ENCODE assay signal across 19 cellular contexts in genomic region chrX:15929231-15929630, GRCh38.
"Had no signal": no experiment of that assay in that cellular context is flagged by ENCODE, and none has a peak within 500 bp of the region (broad histone marks: within the 10 kb centered on the region; RNA-seq: fewer than 3 reads in every experiment).

No MANE protein-coding gene starts in this region.

- H3K27ac ChIP-seq: epithelial cell of prostate, parathyroid adenoma, sigmoid colon, thyroid gland had no signal

- H3K9me3 ChIP-seq: sigmoid colon, thyroid gland had no signal

- H3K4me1 Mint-ChIP-seq: activated CD4-positive, alpha-beta T cell treated with anti-CD3 and anti-CD28 coated beads for 36 hours; natural killer cell had no signal

- H3K79me2 ChIP-seq: parathyroid adenoma had no signal

- H3K9ac ChIP-seq: parathyroid adenoma had no signal

- H3K4me3 Mint-ChIP-seq: activated CD4-positive, alpha-beta T cell treated with anti-CD3 and anti-CD28 coated beads for 36 hours; activated T-helper 1 cell treated with anti-CD3 and anti-CD28 coated beads, Interleukin-12 subunit alpha, Interleukin-12 subunit beta, Interleukin-2, Interleukin-4 antibody, amounts not matched to agents 30 ng/mL and 10 ng/mL and 1 ng/mL, durations not matched to agents 14 hours and 24 hours and 36 hours; effector memory CD8-positive, alpha-beta T cell; natural killer cell; T-helper 2 cell treated with Interferon-gamma antibody and Interleukin-4, amounts not matched to agents 5 μg/mL and 100 μg/mL, for 36 hours; WTC11 had no signal

- H3K9me3 Mint-ChIP-seq: activated naive CD4-positive, alpha-beta T cell treated with anti-CD3 and anti-CD28 coated beads, Interleukin-2, amount 50 U/mL, for 72 hours; activated T-helper 1 cell treated with anti-CD3 and anti-CD28 coated beads, Interleukin-12 subunit alpha, Interleukin-12 subunit beta, Interleukin-2, Interleukin-4 antibody, amounts not matched to agents 30 ng/mL and 10 ng/mL and 1 ng/mL, durations not matched to agents 14 hours and 24 hours and 36 hours; effector memory CD8-positive, alpha-beta T cell; natural killer cell; T-helper 2 cell treated with Interferon-gamma antibody and Interleukin-4, amounts not matched to agents 5 μg/mL and 100 μg/mL, for 36 hours had no signal

- H3K4me3 ChIP-seq: sigmoid colon, thyroid gland had no signal

- H2AFZ ChIP-seq: parathyroid adenoma had no signal

- H3K4me1 ChIP-seq: parathyroid adenoma, sigmoid colon, thyroid gland had no signal

- H3K36me3 ChIP-seq: sigmoid colon, thyroid gland had no signal

- ATAC-seq: activated CD4-positive, alpha-beta T cell treated with anti-CD3 and anti-CD28 coated beads for 36 hours; activated naive CD4-positive, alpha-beta T cell treated with anti-CD3 and anti-CD28 coated beads, Interleukin-2, amount 50 U/mL, for 72 hours; effector memory CD8-positive, alpha-beta T cell; left ventricle myocardium superior; natural killer cell; WTC11 had no signal

- H3K36me3 Mint-ChIP-seq: natural killer cell had no signal

- DNase-seq: activated CD4-positive, alpha-beta T cell treated with anti-CD3 and anti-CD28 coated beads for 36 hours; activated CD4-positive, alpha-beta T cell treated with anti-CD3 and anti-CD28 coated beads, Interleukin-2, amount 50 U/mL, for 48 hours; activated gamma-delta T cell treated with Interleukin-2 at 50 U/mL for 16 hours; effector memory CD8-positive, alpha-beta T cell; foreskin fibroblast; hypothalamus; left ventricle myocardium superior; natural killer cell; sigmoid colon; stimulated activated CD8-positive, alpha-beta memory T cell treated with anti-CD3 and anti-CD28 coated beads, Interleukin-4, amount 100 ng/mL, for 48 hours; stimulated activated naive CD4-positive, alpha-beta T cell; thyroid gland had no signal

- FAIRE-seq: keratinocyte had no signal

- H3K27me3 ChIP-seq: sigmoid colon had no signal

- H3K27ac Mint-ChIP-seq: activated CD4-positive, alpha-beta T cell treated with anti-CD3 and anti-CD28 coated beads for 36 hours; activated naive CD4-positive, alpha-beta T cell treated with anti-CD3 and anti-CD28 coated beads, Interleukin-2, amount 50 U/mL, for 72 hours; activated T-helper 1 cell treated with anti-CD3 and anti-CD28 coated beads, Interleukin-12 subunit alpha, Interleukin-12 subunit beta, Interleukin-2, Interleukin-4 antibody, amounts not matched to agents 30 ng/mL and 10 ng/mL and 1 ng/mL, durations not matched to agents 14 hours and 24 hours and 36 hours; effector memory CD8-positive, alpha-beta T cell; natural killer cell; T-helper 2 cell treated with Interferon-gamma antibody and Interleukin-4, amounts not matched to agents 5 μg/mL and 100 μg/mL, for 36 hours; WTC11 had no signal
